8 cellular contexts compared by ENCODE assay signal in the genomic region with DNA sequence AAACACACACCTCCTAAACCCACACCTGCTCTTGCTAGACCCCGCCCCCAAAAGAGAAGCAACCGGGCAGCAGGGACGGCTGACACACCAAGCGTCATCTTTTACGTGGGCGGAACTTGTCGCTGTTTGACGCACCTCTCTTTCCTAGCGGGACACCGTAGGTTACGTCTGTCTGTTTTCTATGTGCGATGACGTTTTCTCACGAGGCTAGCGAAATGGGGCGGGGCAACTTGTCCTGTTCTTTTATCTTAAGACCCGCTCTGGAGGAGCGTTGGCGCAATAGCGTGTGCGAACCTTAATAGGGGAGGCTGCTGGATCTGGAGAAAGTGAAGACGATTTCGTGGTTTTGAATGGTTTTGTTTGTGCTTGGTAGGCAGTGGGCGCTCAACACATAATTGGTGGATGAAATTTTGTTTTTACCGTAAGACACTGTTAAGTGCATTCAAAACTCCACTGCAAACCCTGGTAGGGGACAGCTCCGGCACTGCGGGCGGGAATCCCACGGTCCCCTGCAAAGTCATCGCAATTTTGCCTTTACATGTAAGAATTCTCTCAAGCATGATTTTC.
A peak's percentile ranks its signal among the peaks of the same experiment; 100 is the strongest.
DNase-seq lines count a peak whose midpoint lies in the region; ATAC-seq lines count a peak whose summit lies in the region.

No MANE protein-coding gene starts in this region.

- DNase-seq in AG08396 (ENCODE audit: low spot score): peak; percentile 92
- peak; percentile 85 for DNase-seq in NCI-H226
- DNase-seq in activated CD4-positive, CD25-positive, alpha-beta regulatory T cell treated with anti-CD3 and anti-CD28 coated beads, Interleukin-2, amount 50 U/mL, for 72 hours: peak; percentile 86
- DNase-seq in cerebellar nuclear complex (lab: John Stamatoyannopoulos, UW): peak; percentile 96 to 99
- peak; percentile 98 for DNase-seq in islet precursor cell
- DNase-seq in stimulated activated CD4-positive, alpha-beta T cell treated with anti-CD3 and anti-CD28 coated beads, Interleukin-12 subunit alpha, Interleukin-12 subunit beta, amount 100 ng/mL, for 4 hours: peak; percentile 88

- peak; percentile 86 for ATAC-seq in GM19023 (IDR thresholded peaks at IDR 0.05; ENCODE audit: unreplicated experiment)
- peak; percentile 90 for ATAC-seq in HG03196 (IDR thresholded peaks at IDR 0.05; ENCODE audit: unreplicated experiment)

Comparison
In these comparisons a context has a peak if more than half of its experiments do, and no peak if none do; other contexts are left out.
1. Peak in every context shown above with its lines: DNase-seq and ATAC-seq.